In genomic region chr6:32971245-32971580, GRCh38 we compare ENCODE assay signal across 8 cellular contexts. TPM values are rescaled to one million over a fixed set of nuclear protein-coding genes. Genes with fewer than 3 reads are reported as not detected.
DNase-seq lines count a peak whose midpoint lies in the region; ATAC-seq and TF ChIP-seq lines count a peak whose summit lies in the region.

No MANE protein-coding gene starts in this region.

- peak; percentile 53 for TF ChIP-seq POLR2A in GM18505 (IDR thresholded peaks at IDR 0.05; ENCODE audit: borderline replicate concordance, extremely low read depth, insufficient read depth, insufficient read length)

- H3K27ac Mint-ChIP-seq in T-helper 17 cell: peak overlapping the region; percentile 99

- ATAC-seq in GM18505 (IDR thresholded peaks at IDR 0.05; ENCODE audit: unreplicated experiment) (no peak), T-helper 17 cell (no peak)

- peak overlapping the region; percentile 100 for H3K4me3 Mint-ChIP-seq in T-helper 17 cell

- no peaks in the 10 kb centered on the region for H3K9me3 ChIP-seq in T-helper 17 cell (ENCODE audit: control insufficient read depth, low read length, poor library complexity, severe bottlenecking)

- TF ChIP-seq CTCF in fibroblast of villous mesenchyme (IDR thresholded peaks at IDR 0.05; ENCODE audit: insufficient read depth, low read depth, low read length): no peak

- no peak for DNase-seq in T-helper 17 cell
- no peak for DNase-seq in fibroblast of villous mesenchyme (ENCODE audit: low read depth)
- no peak for DNase-seq in skeletal muscle cell (ENCODE audit: low read depth)
- no peak for DNase-seq in hippocampal formation (lab: John Stamatoyannopoulos, UW)
- DNase-seq in NCI-H446 treated with DMSO at 0.1 percent for 48 hours (lab: John Stamatoyannopoulos, UW): no peak
- DNase-seq in NCI-H345 treated with DMSO at 0.1 percent for 48 hours (lab: John Stamatoyannopoulos, UW; ENCODE audit: unreplicated experiment): no peak
- DNase-seq in activated effector memory CD4-positive, alpha-beta T cell treated with Interleukin-2 at 50 U/mL for 16 hours: no peak

- H3K4me3 ChIP-seq in fibroblast of villous mesenchyme (ENCODE audit: low read depth, low read length) (peak overlapping the region; percentile 91), skeletal muscle cell (ENCODE audit: low read depth, low read length) (peak overlapping the region; percentile 84)

- H3K36me3 Mint-ChIP-seq in T-helper 17 cell (ENCODE audit: low read depth): peaks cover 18% of the 10 kb centered on the region

- H3K27me3 Mint-ChIP-seq in T-helper 17 cell: no peaks in the 10 kb centered on the region

- peaks cover 69% of the 10 kb centered on the region for H3K4me1 Mint-ChIP-seq in T-helper 17 cell

RNA-seq across cellular contexts. Expression of gene BRD2, which starts 2.8 kb away (rescaled TPM):
- total RNA-seq in T-helper 17 cell: 100 to 1,000 TPM; 409 to 459 TPM
- 126 and 146 TPM in 2 replicates for total RNA-seq in fibroblast of villous mesenchyme

RNA-seq across cellular contexts. Expression of gene HLA-DMA, which starts 18.3 kb away (rescaled TPM):
- total RNA-seq in T-helper 17 cell (10 to 100 TPM; 20.9 to 23.4 TPM), fibroblast of villous mesenchyme (1.9 and 3.5 TPM in 2 replicates)

RNA-seq across cellular contexts. Expression of gene HLA-DMB, which starts 30.4 kb away (rescaled TPM):
- total RNA-seq in T-helper 17 cell (10 to 100 TPM; 11.1 to 23.3 TPM), fibroblast of villous mesenchyme (1.7 TPM in 1 of 2 replicates, not detected in the other)

RNA-seq across cellular contexts. Expression of gene HLA-DOA, which starts 38.2 kb away (rescaled TPM):
- total RNA-seq in T-helper 17 cell: 1 to 10 TPM; 2.6 to 5.1 TPM
- total RNA-seq in fibroblast of villous mesenchyme: not detected in 2 replicates
